1 cellular context compared by ENCODE assay signal in the genomic region with DNA sequence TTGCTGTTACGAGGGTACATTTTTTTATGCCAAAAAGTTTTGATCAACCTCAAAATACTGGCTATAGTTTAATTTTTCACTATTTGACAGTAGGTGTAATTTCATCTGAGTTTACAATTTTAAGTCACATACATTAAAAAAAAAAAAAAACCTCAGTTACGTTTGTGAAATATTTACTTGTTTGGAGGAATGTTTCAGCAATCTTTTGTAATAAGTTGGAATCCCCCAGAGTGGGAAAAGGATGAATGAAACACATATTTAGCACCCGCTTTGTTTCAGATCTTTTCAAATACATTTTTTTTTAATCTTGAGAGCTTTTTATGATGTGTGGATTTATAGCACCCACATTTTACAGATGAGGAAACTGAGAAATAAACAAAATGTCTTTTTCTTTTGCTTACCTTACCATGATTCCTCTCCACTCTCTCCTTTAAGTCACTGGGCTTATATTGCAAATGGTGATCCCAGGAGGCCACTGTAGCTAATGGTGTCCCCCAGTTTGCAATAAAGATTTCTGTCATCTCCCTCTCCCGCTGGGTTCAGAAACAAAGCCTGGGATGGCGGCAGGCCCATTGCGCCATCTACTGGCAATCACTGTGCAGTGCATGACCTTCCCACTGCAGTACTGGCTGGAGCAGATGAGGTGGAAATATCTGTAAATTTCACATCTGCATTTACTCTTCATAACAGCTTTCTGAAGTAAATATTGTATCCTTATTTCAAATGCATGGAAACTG.
TF ChIP-seq lines count a peak whose summit lies in the region.

No MANE protein-coding gene starts in this region.

TF ChIP-seq in WTC11, 78 proteins besides CTCF, POLR2A, EP300 and RAD21 (continued from another document):
- TF ChIP-seq USF2 (CRISPR knock-in tag; IDR thresholded peaks at IDR 0.05) (no peak), JUN (CRISPR knock-in tag; IDR thresholded peaks at IDR 0.05) (no peak)
TF ChIP-seq in WTC11: peak in this region for 0.
